In the genomic region with DNA sequence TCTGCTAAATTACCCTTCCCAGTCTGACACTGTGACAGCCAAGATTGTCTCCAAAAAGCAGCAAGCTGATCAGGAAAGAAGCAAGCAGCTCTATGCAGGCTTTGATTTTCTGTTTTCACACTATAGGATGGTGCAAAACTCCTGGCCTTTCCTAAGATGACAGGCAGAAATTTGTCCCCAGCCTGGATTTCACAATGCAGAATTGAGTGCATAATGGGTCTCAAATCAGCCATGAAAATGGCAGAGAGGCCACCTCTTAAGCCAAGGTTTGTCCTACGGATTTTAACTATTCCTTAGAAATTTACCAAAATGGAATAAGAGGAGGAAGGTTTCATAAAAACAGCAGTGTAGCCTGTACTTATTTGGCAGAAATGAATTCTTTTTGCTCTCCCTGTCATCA, we compare ENCODE assay signal across 15 cellular contexts. TPM values are rescaled to one million over a fixed set of nuclear protein-coding genes. Genes with fewer than 3 reads are reported as not detected.
DNase-seq lines count a peak whose midpoint lies in the region; ATAC-seq and TF ChIP-seq lines count a peak whose summit lies in the region.
"Had no signal": no experiment of that assay in that cellular context is flagged by ENCODE, and none has a peak within 500 bp of the region (broad histone marks: within the 10 kb centered on the region; RNA-seq: fewer than 3 reads in every experiment).

No MANE protein-coding gene starts in this region.

- H3K4me3 ChIP-seq in AG04450 (ENCODE audit: low read depth, low read length) = peak overlapping the region; percentile 85
- H3K4me3 ChIP-seq in fibroblast of villous mesenchyme (ENCODE audit: low read depth, low read length) = peak overlapping the region; percentile 72
- no peak overlapping the region for H3K4me3 ChIP-seq in HAP-1

- H3K4me3 Mint-ChIP-seq in WTC11 = 0 out of 2 replicates have a peak overlapping the region, but pooled peaks have one; percentile 5

- H3K27ac Mint-ChIP-seq in WTC11 = no peak overlapping the region
- H3K27ac Mint-ChIP-seq: IgD-negative memory B cell had no signal

- POLR2A ChIA-PET in AG04450 (lab: Yijun Ruan, JAX) (no interaction called here), WTC11 (lab: Charles Lee) (no interaction called here)

- H3K36me3 ChIP-seq in HAP-1 (replicated peaks) = no peaks in the 10 kb centered on the region

- in situ Hi-C loops in HAP-1 (cut with MboI; ENCODE audit: low sequenced_read_pairs) = no loop called here

- H3K4me1 ChIP-seq in HAP-1 = peaks cover 12% of the 10 kb centered on the region

- DNase-seq in AG04450 (ENCODE audit: low read depth, low spot score) (no peak), WTC11 (ENCODE audit: low spot score) (no peak), fibroblast of villous mesenchyme (ENCODE audit: low read depth) (no peak), pons (ENCODE audit: low spot score) (peak; percentile 72), HAP-1 (ENCODE audit: low spot score in 2 of 2) (no peak), NCI-H748 treated with DMSO at 0.1 percent for 48 hours (lab: John Stamatoyannopoulos, UW) (no peak), NCI-H345 (lab: John Stamatoyannopoulos, UW) (no peak)
- DNase-seq: activated naive CD4-positive, alpha-beta T cell treated with Interleukin-2 at 50 U/mL for 16 hours; DMS 273 treated with DMSO at 0.1 percent for 48 hours; NCI-H1105; NCI-H510A treated with DMSO at 0.1 percent for 48 hours; occipital lobe; SHP77 treated with DMSO at 0.1 percent for 48 hours had no signal

- H3K27ac ChIP-seq in AG04450 (ENCODE audit: low read depth, low read length) = peak overlapping the region; percentile 60

- no peaks in the 10 kb centered on the region for H3K36me3 Mint-ChIP-seq in WTC11
- H3K36me3 Mint-ChIP-seq: IgD-negative memory B cell had no signal

- peaks cover 32% of the 10 kb centered on the region for H3K27me3 Mint-ChIP-seq in WTC11 (ENCODE audit: low read depth)

- no peak for TF ChIP-seq CTCF in AG04450 (IDR thresholded peaks at IDR 0.05; ENCODE audit: low read depth, low read length)
- TF ChIP-seq CTCF in WTC11 (IDR thresholded peaks at IDR 0.05) = no peak
- no peak for TF ChIP-seq CTCF in fibroblast of villous mesenchyme (IDR thresholded peaks at IDR 0.05; ENCODE audit: insufficient read depth, low read depth, low read length)

- CTCF ChIA-PET in AG04450 (lab: Charles Lee) = interaction anchor here (1.0 to 11.4 kb wide), 3 partner anchors 10 to 50 kb away, joined by 3 to 66 read pairs (median 5); no protein-coding TSS in a partner anchor
- CTCF ChIA-PET in WTC11 (lab: Charles Lee) = no interaction called here

- ATAC-seq in WTC11 (no peak), HG03565 (IDR thresholded peaks at IDR 0.05; ENCODE audit: unreplicated experiment) (no peak)

- H3K9me3 Mint-ChIP-seq in WTC11 = no peaks in the 10 kb centered on the region
- H3K9me3 Mint-ChIP-seq: IgD-negative memory B cell had no signal

- peaks cover 34% of the 10 kb centered on the region for H3K4me1 Mint-ChIP-seq in WTC11

- H3K9me3 ChIP-seq in AG04450 (ENCODE audit: control insufficient read depth, insufficient read depth, low read length) (no peaks in the 10 kb centered on the region), HAP-1 (no peaks in the 10 kb centered on the region)

- no peaks in the 10 kb centered on the region for H3K27me3 ChIP-seq in AG04450 (ENCODE audit: control insufficient read depth, insufficient read depth, low read length)
- no peaks in the 10 kb centered on the region for H3K27me3 ChIP-seq in HAP-1 (ENCODE audit: low read depth)

TF ChIP-seq in WTC11, 78 proteins besides CTCF, POLR2A, EP300 and RAD21:
- TF ChIP-seq NFYB (CRISPR knock-in tag; conservative IDR thresholded peaks at IDR 0.05; ENCODE audit: low read depth) (no peak), JUN (CRISPR knock-in tag; IDR thresholded peaks at IDR 0.05) (no peak), ZNF416 (CRISPR knock-in tag; IDR thresholded peaks at IDR 0.05) (no peak), HMGA2 (CRISPR knock-in tag; IDR thresholded peaks at IDR 0.05) (no peak), ZNF219 (CRISPR knock-in tag; IDR thresholded peaks at IDR 0.05; ENCODE audit: borderline replicate concordance) (no peak), NFE2L1 (CRISPR knock-in tag; IDR thresholded peaks at IDR 0.05) (no peak), CBFB (CRISPR knock-in tag; IDR thresholded peaks at IDR 0.05; ENCODE audit: low read depth) (no peak), ELF4 (CRISPR knock-in tag; IDR thresholded peaks at IDR 0.05; ENCODE audit: low read depth) (no peak), TCF7 (CRISPR knock-in tag; IDR thresholded peaks at IDR 0.05; ENCODE audit: low read depth) (no peak)
- TF ChIP-seq, protein P1, sequence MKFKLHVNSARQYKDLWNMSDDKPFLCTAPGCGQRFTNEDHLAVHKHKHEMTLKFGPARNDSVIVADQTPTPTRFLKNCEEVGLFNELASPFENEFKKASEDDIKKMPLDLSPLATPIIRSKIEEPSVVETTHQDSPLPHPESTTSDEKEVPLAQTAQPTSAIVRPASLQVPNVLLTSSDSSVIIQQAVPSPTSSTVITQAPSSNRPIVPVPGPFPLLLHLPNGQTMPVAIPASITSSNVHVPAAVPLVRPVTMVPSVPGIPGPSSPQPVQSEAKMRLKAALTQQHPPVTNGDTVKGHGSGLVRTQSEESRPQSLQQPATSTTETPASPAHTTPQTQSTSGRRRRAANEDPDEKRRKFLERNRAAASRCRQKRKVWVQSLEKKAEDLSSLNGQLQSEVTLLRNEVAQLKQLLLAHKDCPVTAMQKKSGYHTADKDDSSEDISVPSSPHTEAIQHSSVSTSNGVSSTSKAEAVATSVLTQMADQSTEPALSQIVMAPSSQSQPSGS (CRISPR knock-in tag; IDR thresholded peaks at IDR 0.05; ENCODE audit: borderline replicate concordance, low read depth) = no peak
- TF ChIP-seq, protein P2, sequence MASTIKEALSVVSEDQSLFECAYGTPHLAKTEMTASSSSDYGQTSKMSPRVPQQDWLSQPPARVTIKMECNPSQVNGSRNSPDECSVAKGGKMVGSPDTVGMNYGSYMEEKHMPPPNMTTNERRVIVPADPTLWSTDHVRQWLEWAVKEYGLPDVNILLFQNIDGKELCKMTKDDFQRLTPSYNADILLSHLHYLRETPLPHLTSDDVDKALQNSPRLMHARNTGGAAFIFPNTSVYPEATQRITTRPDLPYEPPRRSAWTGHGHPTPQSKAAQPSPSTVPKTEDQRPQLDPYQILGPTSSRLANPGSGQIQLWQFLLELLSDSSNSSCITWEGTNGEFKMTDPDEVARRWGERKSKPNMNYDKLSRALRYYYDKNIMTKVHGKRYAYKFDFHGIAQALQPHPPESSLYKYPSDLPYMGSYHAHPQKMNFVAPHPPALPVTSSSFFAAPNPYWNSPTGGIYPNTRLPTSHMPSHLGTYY (CRISPR knock-in tag; IDR thresholded peaks at IDR 0.05) = no peak
- TF ChIP-seq, protein P3, sequence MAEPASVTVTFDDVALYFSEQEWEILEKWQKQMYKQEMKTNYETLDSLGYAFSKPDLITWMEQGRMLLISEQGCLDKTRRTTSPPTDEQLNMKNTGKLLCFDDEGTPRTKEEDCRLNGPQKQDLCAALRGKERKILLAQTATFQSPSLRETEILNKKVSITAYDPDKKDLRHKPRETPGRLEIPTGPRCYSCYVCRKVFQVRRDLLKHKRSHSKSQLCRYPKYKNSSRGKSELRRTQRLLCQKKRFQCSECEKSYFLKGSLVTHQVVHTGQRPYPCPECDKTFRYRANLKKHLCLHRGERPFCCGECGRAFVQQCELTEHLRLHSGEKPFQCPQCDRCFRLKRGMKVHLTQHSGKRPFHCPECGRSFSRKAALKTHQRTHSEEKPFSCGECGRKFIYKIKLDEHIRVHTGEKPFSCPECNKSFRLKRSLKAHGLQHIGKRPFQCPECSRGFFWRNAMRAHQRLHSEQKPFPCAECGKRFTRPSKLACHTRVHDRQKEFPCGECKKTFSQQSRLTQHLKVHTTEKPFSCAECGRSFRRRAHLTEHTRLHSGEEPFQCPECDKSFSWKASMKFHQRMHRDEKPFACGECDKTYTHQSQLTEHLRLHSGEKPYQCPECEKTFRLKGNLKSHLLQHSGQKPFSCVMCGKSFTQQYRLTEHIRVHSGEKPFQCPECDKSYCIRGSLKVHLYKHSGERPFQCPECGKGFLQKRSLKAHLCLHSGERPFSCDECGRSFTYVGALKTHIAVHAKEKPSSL (CRISPR knock-in tag; conservative IDR thresholded peaks at IDR 0.05) = no peak
TF ChIP-seq in WTC11: peak in this region for 0.

RNA-seq across cellular contexts. Expression of gene SGIP1, which starts 1.2 kb away (rescaled TPM):
- polyA plus RNA-seq in AG04450 (2011; rRNA removed) = 85.1 and 110 TPM in 2 replicates
- 166 and 194 TPM in 2 replicates for polyA minus RNA-seq in AG04450 (2011; rRNA and poly(A)+ RNA removed)
- 3.2 to 3.9 TPM (median 3.3 TPM) in 3 replicates for total RNA-seq in WTC11 (2021)
- 98.9 and 180 TPM in 2 replicates for total RNA-seq in fibroblast of villous mesenchyme

Comparison
In these comparisons a context has a peak if more than half of its experiments do, and no peak if none do; other contexts are left out.
1. RNA of gene SGIP1, which starts 1.2 kb away (total RNA-seq): 98.9 to 180 TPM in fibroblast of villous mesenchyme; 3.2 to 3.9 TPM in WTC11; every median in the first group is over 10 times any median in the second.